ENCODE assay signal across 18 cellular contexts in the genomic region with DNA sequence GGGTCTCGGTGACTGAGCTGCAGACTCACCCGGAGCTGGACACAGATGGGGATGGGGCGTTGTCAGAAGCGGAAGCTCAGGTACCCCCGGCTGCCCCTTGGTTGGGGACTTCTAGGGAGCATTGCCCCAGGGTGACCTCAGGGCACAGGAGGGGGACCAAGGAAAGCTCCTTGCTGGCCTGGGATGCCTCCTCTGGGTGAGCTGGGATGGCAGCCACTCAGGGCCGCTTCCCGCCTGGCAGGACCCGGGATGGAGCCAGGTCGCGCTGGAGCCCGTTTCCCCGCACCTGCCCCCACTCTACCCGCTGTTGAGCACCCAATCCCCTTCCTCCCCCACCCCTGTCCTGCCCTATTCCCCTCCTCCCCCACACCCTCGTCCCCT. TPM values are rescaled to one million over a fixed set of nuclear protein-coding genes. Genes with fewer than 3 reads are reported as not detected.
"Had no signal": no experiment of that assay in that cellular context is flagged by ENCODE, and none has a peak within 500 bp of the region (broad histone marks: within the 10 kb centered on the region; RNA-seq: fewer than 3 reads in every experiment).

No MANE protein-coding gene starts in this region.

- ATAC-seq: stimulated activated memory B cell treated with anti-CD40 and anti-IgM and Interleukin-4, amounts not matched to agents 10 μg/mL and 1 μg/mL and 100 μg/mL, for 72 hours had no signal

- H3K4me1 ChIP-seq: pancreas, psoas muscle, right atrium auricular region, testis, vagina had no signal

- H3K27ac ChIP-seq: neutrophil, pancreas, psoas muscle, right atrium auricular region, testis, vagina had no signal

- H3K27me3 ChIP-seq: neutrophil, pancreas, right atrium auricular region, stomach, testis, vagina had no signal

- DNase-seq: kidney, mammary epithelial cell, testis had no signal

- H3K4me3 ChIP-seq: pancreas, psoas muscle, right atrium auricular region, stomach, testis, vagina had no signal

- H3K9me3 ChIP-seq: neutrophil, pancreas, psoas muscle, right atrium auricular region, stomach, testis, vagina had no signal

RNA-seq across cellular contexts. Expression of gene ODAD3, which starts 11.3 kb away (rescaled TPM):
- total RNA-seq: bronchial epithelial cell, natural killer cell, skeletal muscle tissue, stomach, vagina had no signal

RNA-seq across cellular contexts. Expression of gene RGL3, which starts 27.1 kb away (rescaled TPM):
- total RNA-seq: activated CD8-positive, alpha-beta memory T cell treated with anti-CD3 and anti-CD28 coated beads for 36 hours; activated naive CD8-positive, alpha-beta T cell treated with anti-CD3 and anti-CD28 coated beads for 36 hours; activated T-helper 2 cell treated with anti-CD3 and anti-CD28 coated beads, Interferon-gamma antibody, Interleukin-2, Interleukin-4, amounts not matched to agents 10 μg/mL and 5 μg/mL and 100 μg/mL, durations not matched to agents 14 hours and 24 hours and 36 hours; glomerular endothelial cell; skeletal muscle tissue had no signal

RNA-seq across cellular contexts. Expression of gene ELAVL3, which starts 34.6 kb away (rescaled TPM):
- total RNA-seq: activated CD8-positive, alpha-beta memory T cell treated with anti-CD3 and anti-CD28 coated beads for 36 hours; activated naive CD8-positive, alpha-beta T cell treated with anti-CD3 and anti-CD28 coated beads for 36 hours; bronchial epithelial cell; glomerular endothelial cell; mammary epithelial cell; natural killer cell; psoas muscle; right atrium auricular region; skeletal muscle tissue had no signal
- polyA plus RNA-seq: fibroblast of lung, mammary epithelial cell had no signal
